Comparison of ENCODE assay signal across 16 cellular contexts in the genomic region with DNA sequence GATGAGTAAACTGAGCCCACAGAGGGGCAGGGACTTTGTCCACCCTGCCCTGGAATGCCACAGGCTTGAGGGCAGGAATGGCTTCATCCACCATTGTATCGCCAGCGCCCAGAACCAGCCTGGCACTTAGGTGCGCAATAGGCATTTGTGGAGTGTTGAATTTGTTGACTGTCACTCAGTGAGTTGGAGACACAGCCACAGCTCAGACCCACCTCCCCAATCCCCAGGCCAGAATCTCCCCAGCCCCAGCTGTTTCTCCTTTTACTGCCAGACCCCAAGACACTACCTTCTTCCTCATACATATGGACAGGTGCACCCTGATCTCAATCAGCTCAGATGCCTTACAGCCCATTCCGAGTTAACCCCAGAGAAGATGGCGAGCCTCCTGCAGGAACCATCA.
"Had no signal": no experiment of that assay in that cellular context is flagged by ENCODE, and none has a peak within 500 bp of the region (broad histone marks: within the 10 kb centered on the region; RNA-seq: fewer than 3 reads in every experiment).

No MANE protein-coding gene starts in this region.

- H3K4me2 ChIP-seq: smooth muscle cell had no signal

- H3K9me3 Mint-ChIP-seq: central memory CD8-positive, alpha-beta T cell; dendritic cell treated with granulocyte-macrophage colony-stimulating factor and Interleukin-4, amounts not matched to agents 40 ng/mL and 50 ng/mL, for 4 days; stimulated activated effector memory CD8-positive, alpha-beta T cell treated with anti-CD3 and anti-CD28 coated beads, Interleukin-12 subunit alpha, Interleukin-12 subunit beta, amount 100 ng/mL, for 72 hours had no signal

- H3K4me1 ChIP-seq: foreskin keratinocyte, testis, tibial nerve had no signal

- H3K36me3 ChIP-seq: ovary, tibial nerve had no signal

- H3K27ac ChIP-seq: foreskin keratinocyte, ovary, testis, tibial nerve had no signal

- H3K9me3 ChIP-seq: mucosa of descending colon, ovary, testis had no signal

- ATAC-seq: foreskin keratinocyte; mucosa of descending colon; naive thymus-derived CD8-positive, alpha-beta T cell; right cardiac atrium; stimulated activated effector memory CD8-positive, alpha-beta T cell treated with anti-CD3 and anti-CD28 coated beads, Interleukin-12 subunit alpha, Interleukin-12 subunit beta, amount 100 ng/mL, for 72 hours; stimulated activated naive CD8-positive, alpha-beta T cell treated with anti-CD3 and anti-CD28 coated beads, Interleukin-15, Interleukin-2, amounts not matched to agents 100 U/mL and 50 U/mL, for 24 hours had no signal

- DNase-seq: foreskin keratinocyte; kidney glomerular epithelial cell; mammary epithelial cell; mucosa of descending colon; ovary; right cardiac atrium; stimulated activated CD4-positive, alpha-beta T cell treated with anti-CD3 and anti-CD28 coated beads, Interleukin-4, amount 100 ng/mL, for 1 hour; stimulated activated CD8-positive, alpha-beta memory T cell treated with anti-CD3 and anti-CD28 coated beads, Interleukin-4, amount 100 ng/mL, for 48 hours; stimulated activated naive CD8-positive, alpha-beta T cell treated with anti-CD3 and anti-CD28 coated beads, Interleukin-15, Interleukin-2, amounts not matched to agents 100 U/mL and 50 U/mL, for 24 hours; testis had no signal

- H3K4me3 ChIP-seq: mucosa of descending colon, ovary, smooth muscle cell, testis, tibial nerve had no signal

- H3K4me3 Mint-ChIP-seq: central memory CD8-positive, alpha-beta T cell; dendritic cell treated with granulocyte-macrophage colony-stimulating factor and Interleukin-4, amounts not matched to agents 40 ng/mL and 50 ng/mL, for 4 days; naive thymus-derived CD8-positive, alpha-beta T cell; stimulated activated effector memory CD8-positive, alpha-beta T cell treated with anti-CD3 and anti-CD28 coated beads, Interleukin-12 subunit alpha, Interleukin-12 subunit beta, amount 100 ng/mL, for 72 hours had no signal

- H3K36me3 Mint-ChIP-seq: naive thymus-derived CD8-positive, alpha-beta T cell; stimulated activated effector memory CD8-positive, alpha-beta T cell treated with anti-CD3 and anti-CD28 coated beads, Interleukin-12 subunit alpha, Interleukin-12 subunit beta, amount 100 ng/mL, for 72 hours had no signal

- H3K27me3 ChIP-seq: ovary, testis had no signal

- H3K27ac Mint-ChIP-seq: dendritic cell treated with granulocyte-macrophage colony-stimulating factor and Interleukin-4, amounts not matched to agents 40 ng/mL and 50 ng/mL, for 4 days; stimulated activated effector memory CD8-positive, alpha-beta T cell treated with anti-CD3 and anti-CD28 coated beads, Interleukin-12 subunit alpha, Interleukin-12 subunit beta, amount 100 ng/mL, for 72 hours had no signal

- H3K4me1 Mint-ChIP-seq: naive thymus-derived CD8-positive, alpha-beta T cell had no signal
